ENCODE assay signal across 9 cellular contexts in the genomic region with DNA sequence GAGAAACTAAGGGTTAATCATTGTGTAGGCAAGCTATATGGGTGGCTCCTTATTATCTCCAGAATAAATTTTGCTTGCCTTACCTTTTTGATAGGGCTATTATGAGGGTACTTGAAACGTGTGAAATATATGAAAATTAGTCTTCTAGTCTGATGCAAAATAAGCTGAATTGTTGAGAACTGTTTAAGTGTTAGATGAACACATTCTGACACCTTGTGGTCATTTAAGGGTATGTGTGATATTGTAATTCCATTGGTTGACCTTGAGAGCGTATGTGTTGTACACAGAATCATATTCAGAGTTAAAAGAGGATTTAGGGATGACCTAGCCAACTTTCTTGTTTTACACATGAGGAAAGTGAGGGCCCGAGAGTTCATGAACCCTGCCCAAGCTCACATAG. TPM values are rescaled to one million over a fixed set of nuclear protein-coding genes. Genes with fewer than 3 reads are reported as not detected.
A peak's percentile ranks its signal among the peaks of the same experiment; 100 is the strongest.
DNase-seq lines count a peak whose midpoint lies in the region; ATAC-seq and TF ChIP-seq lines count a peak whose summit lies in the region.
"Had no signal": no experiment of that assay in that cellular context is flagged by ENCODE, and none has a peak within 500 bp of the region (broad histone marks: within the 10 kb centered on the region; RNA-seq: fewer than 3 reads in every experiment).

No MANE protein-coding gene starts in this region.

- no peak for DNase-seq in activated CD4-positive, alpha-beta T cell treated with anti-CD3 and anti-CD28 coated beads, Interleukin-2, amount 50 U/mL, for 48 hours
- DNase-seq in activated CD4-positive, alpha-beta T cell treated with anti-CD3 and anti-CD28 coated beads for 36 hours = no peak
- no peak for DNase-seq in NCI-H2196 (lab: John Stamatoyannopoulos, UW; ENCODE audit: unreplicated experiment)

- H3K27me3 Mint-ChIP-seq in brain (peaks cover 5% of the 10 kb centered on the region), nephron (ENCODE audit: low read depth) (peaks cover 7% of the 10 kb centered on the region)
- no peaks in the 10 kb centered on the region for H3K27me3 Mint-ChIP-seq in activated CD4-positive, alpha-beta T cell treated with anti-CD3 and anti-CD28 coated beads for 36 hours

- H3K4me3 Mint-ChIP-seq in brain (no peak overlapping the region), nephron (no peak overlapping the region)
- no peak overlapping the region for H3K4me3 Mint-ChIP-seq in activated CD4-positive, alpha-beta T cell treated with anti-CD3 and anti-CD28 coated beads for 36 hours

- CTCF ChIA-PET in activated CD4-positive, alpha-beta T cell treated with anti-CD3 and anti-CD28 coated beads for 36 hours (lab: Charles Lee) = interaction anchor here (1.3 kb wide), 1 partner anchor 92 kb away, joined by 3 read pairs; no protein-coding TSS in a partner anchor

- POLR2A ChIA-PET in activated CD4-positive, alpha-beta T cell treated with anti-CD3 and anti-CD28 coated beads for 36 hours (lab: Charles Lee) = no interaction called here

- no peak overlapping the region for H3K27ac Mint-ChIP-seq in brain
- H3K27ac Mint-ChIP-seq in nephron = no peak overlapping the region
- H3K27ac Mint-ChIP-seq in activated CD4-positive, alpha-beta T cell treated with anti-CD3 and anti-CD28 coated beads for 36 hours = no peak overlapping the region

- no peak for ATAC-seq in GM18498 (IDR thresholded peaks at IDR 0.05; ENCODE audit: unreplicated experiment)
- no peak for ATAC-seq in activated CD4-positive, alpha-beta T cell treated with anti-CD3 and anti-CD28 coated beads for 36 hours

- no peaks in the 10 kb centered on the region for H3K4me1 Mint-ChIP-seq in brain
- no peaks in the 10 kb centered on the region for H3K4me1 Mint-ChIP-seq in nephron
- no peaks in the 10 kb centered on the region for H3K4me1 Mint-ChIP-seq in activated CD4-positive, alpha-beta T cell treated with anti-CD3 and anti-CD28 coated beads for 36 hours

- TF ChIP-seq CTCF in GM12873 (IDR thresholded peaks at IDR 0.05; ENCODE audit: insufficient read depth, low read depth, low read length, missing control alignments) = peak; percentile 24
- TF ChIP-seq CTCF in LNCAP (IDR thresholded peaks at IDR 0.05) = peak; percentile 35; the same call in 1 of the 2 replicates
- TF ChIP-seq CTCF in brain (conservative IDR thresholded peaks at IDR 0.05) = peak; percentile 50 to 64
- peak; percentile 35 to 61 (median 46) for TF ChIP-seq CTCF in nephron (IDR thresholded peaks at IDR 0.05; ENCODE audit: unreplicated experiment in 3 of 3)

- H3K9me3 Mint-ChIP-seq in brain = no peaks in the 10 kb centered on the region
- H3K9me3 Mint-ChIP-seq in nephron = no peaks in the 10 kb centered on the region
- no peaks in the 10 kb centered on the region for H3K9me3 Mint-ChIP-seq in activated CD4-positive, alpha-beta T cell treated with anti-CD3 and anti-CD28 coated beads for 36 hours (ENCODE audit: low read depth)

- intact Hi-C loops in activated CD4-positive, alpha-beta T cell treated with anti-CD3 and anti-CD28 coated beads for 36 hours (cut with DNase I, micrococcal nuclease) = loop anchor here in 1 of 2 experiments (1.0 to 2.0 kb wide), 2 partner anchors 93 to 608 kb away; no protein-coding TSS in a partner anchor

- H3K36me3 Mint-ChIP-seq in brain = no peaks in the 10 kb centered on the region
- H3K36me3 Mint-ChIP-seq in nephron (ENCODE audit: low read depth) = no peaks in the 10 kb centered on the region
- no peaks in the 10 kb centered on the region for H3K36me3 Mint-ChIP-seq in activated CD4-positive, alpha-beta T cell treated with anti-CD3 and anti-CD28 coated beads for 36 hours (ENCODE audit: low read depth)

RNA-seq across cellular contexts. Expression of a gene that starts 44.6 kb away (rescaled TPM):
- 3.9 TPM for polyA plus RNA-seq in brain (ENCODE audit: insufficient read depth, low read depth, low replicate concordance)
- total RNA-seq in activated CD4-positive, alpha-beta T cell treated with anti-CD3 and anti-CD28 coated beads for 36 hours = 1 to 10 TPM in 1 of 2 experiments, under 1 TPM in 1; 0.62 to 1.3 TPM
- total RNA-seq: activated CD8-positive, alpha-beta memory T cell treated with anti-CD3 and anti-CD28 coated beads for 36 hours had no signal
